ENCODE assay signal across 32 cellular contexts in the genomic region with DNA sequence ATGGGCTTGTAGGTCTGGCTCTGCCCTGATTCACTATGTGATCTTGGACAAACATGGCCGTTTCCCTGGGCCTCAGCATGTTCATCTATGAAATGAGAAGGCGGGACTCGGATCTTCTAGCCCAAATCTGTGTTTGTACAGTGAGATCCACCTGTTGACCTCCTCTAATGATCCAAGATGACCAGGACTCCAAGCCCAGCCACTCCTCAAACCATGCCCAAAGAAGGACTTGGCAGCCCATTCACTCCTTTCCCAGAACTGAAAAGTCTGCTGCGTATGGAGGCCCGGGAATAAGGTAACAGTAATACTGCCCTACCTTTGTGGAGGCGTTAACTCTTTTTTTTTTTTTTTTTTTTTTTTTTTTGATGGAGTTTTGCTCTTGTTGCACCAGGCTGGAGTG.
"Had no signal": no experiment of that assay in that cellular context is flagged by ENCODE, and none has a peak within 500 bp of the region (broad histone marks: within the 10 kb centered on the region; RNA-seq: fewer than 3 reads in every experiment).

No MANE protein-coding gene starts in this region.

- H3K4me2 ChIP-seq: neural progenitor cell, smooth muscle cell had no signal

- H3K4me1 Mint-ChIP-seq: nephron; neural progenitor cell; stimulated activated naive CD8-positive, alpha-beta T cell treated with anti-CD3 and anti-CD28 coated beads, Interleukin-15, amount 100 ng/mL, for 72 hours had no signal

- H3K27ac Mint-ChIP-seq: neural progenitor cell; stimulated activated memory B cell treated with anti-CD40 and anti-IgM and Interleukin-4, amounts not matched to agents 10 μg/mL and 1 μg/mL and 100 μg/mL, for 72 hours had no signal

- H3K4me3 Mint-ChIP-seq: naive thymus-derived CD8-positive, alpha-beta T cell; nephron; neural progenitor cell; stimulated activated memory B cell treated with anti-CD40 and anti-IgM and Interleukin-4, amounts not matched to agents 10 μg/mL and 1 μg/mL and 100 μg/mL, for 72 hours; stimulated activated naive CD8-positive, alpha-beta T cell treated with anti-CD3 and anti-CD28 coated beads, Interleukin-15, amount 100 ng/mL, for 72 hours; type B pancreatic cell had no signal

- H3K4me3 ChIP-seq: neural progenitor cell, ovary, prostate gland, right atrium auricular region, skin epidermis, smooth muscle cell, spleen, suprapubic skin, testis, tibial artery, transverse colon, upper lobe of right lung, uterus had no signal

- H3K9me3 ChIP-seq: ovary, prostate gland, right atrium auricular region, spleen, suprapubic skin, testis, tibial artery, transverse colon, upper lobe of right lung, uterus had no signal

- H3K27me3 Mint-ChIP-seq: naive B cell; naive thymus-derived CD8-positive, alpha-beta T cell; stimulated activated memory B cell treated with anti-CD40 and anti-IgM and Interleukin-4, amounts not matched to agents 10 μg/mL and 1 μg/mL and 100 μg/mL, for 72 hours; stimulated activated naive CD8-positive, alpha-beta T cell treated with anti-CD3 and anti-CD28 coated beads, Interleukin-15, amount 100 ng/mL, for 72 hours; type B pancreatic cell had no signal

- H2AFZ ChIP-seq: neural progenitor cell, parathyroid adenoma had no signal

- H3K4me1 ChIP-seq: neural progenitor cell, parathyroid adenoma, prostate gland, right atrium auricular region, spleen, suprapubic skin, testis, transverse colon, upper lobe of right lung, uterus had no signal

- DNase-seq: naive B cell; naive thymus-derived CD8-positive, alpha-beta T cell; occipital lobe; ovary; posterior cingulate gyrus; retina; spleen; stimulated activated CD4-positive, alpha-beta T cell treated with anti-CD3 and anti-CD28 coated beads, Interleukin-12 subunit alpha, Interleukin-12 subunit beta, amount 100 ng/mL, for 4 hours; stimulated activated CD4-positive, alpha-beta T cell treated with anti-CD3 and anti-CD28 coated beads, Interleukin-1b, Interleukin-23, amount 100 ng/mL, for 48 hours; stimulated activated CD4-positive, alpha-beta T cell treated with anti-CD3 and anti-CD28 coated beads, Interleukin-4, amount 100 ng/mL, for 1 hour; stimulated activated CD4-positive, alpha-beta T cell treated with anti-CD3 and anti-CD28 coated beads, Interleukin-4, amount 100 ng/mL, for 4 hours; stimulated activated CD8-positive, alpha-beta memory T cell treated with anti-CD3 and anti-CD28 coated beads, Interleukin-4, amount 100 ng/mL, for 48 hours; stimulated activated naive CD4-positive, alpha-beta T cell; stimulated activated naive CD8-positive, alpha-beta T cell treated with anti-CD3 and anti-CD28 coated beads, Interleukin-15, amount 100 ng/mL, for 72 hours; stimulated activated naive CD8-positive, alpha-beta T cell treated with anti-CD3 and anti-CD28 coated beads, Interleukin-15, Interleukin-2, amounts not matched to agents 100 U/mL and 50 U/mL, for 24 hours; substantia nigra; testis; tibial artery; transverse colon; upper lobe of right lung; uterus had no signal

- H3K79me2 ChIP-seq: parathyroid adenoma had no signal

- H3K27ac ChIP-seq: neural progenitor cell, ovary, parathyroid adenoma, prostate gland, right atrium auricular region, skin epidermis, spleen, suprapubic skin, testis, tibial artery, transverse colon, upper lobe of right lung, uterus had no signal

- ATAC-seq: naive thymus-derived CD8-positive, alpha-beta T cell; sciatic nerve; stimulated activated memory B cell treated with anti-CD40 and anti-IgM and Interleukin-4, amounts not matched to agents 10 μg/mL and 1 μg/mL and 100 μg/mL, for 72 hours; stimulated activated naive CD8-positive, alpha-beta T cell treated with anti-CD3 and anti-CD28 coated beads, Interleukin-15, amount 100 ng/mL, for 72 hours; stimulated activated naive CD8-positive, alpha-beta T cell treated with anti-CD3 and anti-CD28 coated beads, Interleukin-15, Interleukin-2, amounts not matched to agents 100 U/mL and 50 U/mL, for 24 hours; upper lobe of right lung had no signal

- H3K9ac ChIP-seq: neural progenitor cell, parathyroid adenoma had no signal

- H3K27me3 ChIP-seq: neural progenitor cell, ovary, right atrium auricular region, spleen, suprapubic skin, testis, tibial artery, transverse colon, upper lobe of right lung, uterus had no signal

- H3K36me3 ChIP-seq: neural progenitor cell, ovary, uterus had no signal

- H3K9me3 Mint-ChIP-seq: naive B cell; naive thymus-derived CD8-positive, alpha-beta T cell; nephron; neural progenitor cell; stimulated activated memory B cell treated with anti-CD40 and anti-IgM and Interleukin-4, amounts not matched to agents 10 μg/mL and 1 μg/mL and 100 μg/mL, for 72 hours; stimulated activated naive CD8-positive, alpha-beta T cell treated with anti-CD3 and anti-CD28 coated beads, Interleukin-15, amount 100 ng/mL, for 72 hours; type B pancreatic cell had no signal
